Comparison of ENCODE assay signal across 2 cellular contexts in the genomic region with DNA sequence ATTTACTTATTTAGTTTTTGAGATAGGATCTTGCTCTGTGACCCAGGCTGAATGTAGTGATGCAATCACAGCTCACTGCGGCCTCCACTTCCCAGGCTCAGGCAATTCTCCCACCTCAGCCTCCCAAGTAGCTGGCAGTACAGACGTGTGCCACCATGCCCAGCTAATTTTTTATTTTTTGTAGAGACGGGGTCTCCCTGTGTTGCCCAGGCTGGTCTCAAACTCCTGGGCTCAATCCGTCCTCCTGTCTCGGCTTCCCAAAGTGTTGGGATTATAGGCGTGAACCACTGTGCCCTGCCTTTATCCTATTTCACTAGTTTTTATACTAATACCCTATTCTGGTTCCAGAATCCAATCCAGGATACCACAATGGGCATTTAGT.
TF ChIP-seq lines count a peak whose summit lies in the region.

No MANE protein-coding gene starts in this region.

TF ChIP-seq in SK-N-SH treated with all-trans-retinoic acid at 6 μM for 48 hours, 23 proteins besides CTCF, POLR2A, EP300 and RAD21:
- peak; percentile 56; the same call in 1 of the 2 replicates for TF ChIP-seq PATZ1 (CRISPR knock-in tag; IDR thresholded peaks at IDR 0.05; ENCODE audit: borderline replicate concordance)
- 0 out of 2 replicates have a peak, but pooled peaks have one; percentile 13 for TF ChIP-seq CSDC2 (CRISPR knock-in tag; IDR thresholded peaks at IDR 0.05)
- TF ChIP-seq GLIS3 (CRISPR knock-in tag; IDR thresholded peaks at IDR 0.05) = peak; percentile 89
- TF ChIP-seq ZFP30 (CRISPR knock-in tag; IDR thresholded peaks at IDR 0.05) = no peak
- TF ChIP-seq ZNF565 (CRISPR knock-in tag; conservative IDR thresholded peaks at IDR 0.05; ENCODE audit: low read depth) = no peak
- TF ChIP-seq TCF4 (CRISPR knock-in tag; IDR thresholded peaks at IDR 0.05; ENCODE audit: borderline replicate concordance) = no peak; the same call in 1 of the 2 replicates
- no peak for TF ChIP-seq ZNF70 (CRISPR knock-in tag; IDR thresholded peaks at IDR 0.05)
- TF ChIP-seq, protein P1, sequence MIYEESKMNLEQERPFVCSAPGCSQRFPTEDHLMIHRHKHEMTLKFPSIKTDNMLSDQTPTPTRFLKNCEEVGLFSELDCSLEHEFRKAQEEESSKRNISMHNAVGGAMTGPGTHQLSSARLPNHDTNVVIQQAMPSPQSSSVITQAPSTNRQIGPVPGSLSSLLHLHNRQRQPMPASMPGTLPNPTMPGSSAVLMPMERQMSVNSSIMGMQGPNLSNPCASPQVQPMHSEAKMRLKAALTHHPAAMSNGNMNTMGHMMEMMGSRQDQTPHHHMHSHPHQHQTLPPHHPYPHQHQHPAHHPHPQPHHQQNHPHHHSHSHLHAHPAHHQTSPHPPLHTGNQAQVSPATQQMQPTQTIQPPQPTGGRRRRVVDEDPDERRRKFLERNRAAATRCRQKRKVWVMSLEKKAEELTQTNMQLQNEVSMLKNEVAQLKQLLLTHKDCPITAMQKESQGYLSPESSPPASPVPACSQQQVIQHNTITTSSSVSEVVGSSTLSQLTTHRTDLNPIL (CRISPR knock-in tag; IDR thresholded peaks at IDR 0.05; ENCODE audit: low read depth) = no peak; the same call in 1 of the 2 replicates
- no peak for TF ChIP-seq ESRRG (CRISPR knock-in tag; IDR thresholded peaks at IDR 0.05)

TF ChIP-seq in HepG2, 621 proteins besides CTCF, POLR2A, EP300 and RAD21:
- TF ChIP-seq ZFP1 (CRISPR knock-in tag; IDR thresholded peaks at IDR 0.05) (no peak), RBFOX2 (IDR thresholded peaks at IDR 0.05; ENCODE audit: low read depth, low read length) (peak; percentile 41), AKAP8 (CRISPR knock-in tag; IDR thresholded peaks at IDR 0.05) (no peak), ZSCAN12 (CRISPR knock-in tag; IDR thresholded peaks at IDR 0.05) (no peak), SNAI1 (CRISPR knock-in tag; IDR thresholded peaks at IDR 0.05; ENCODE audit: borderline replicate concordance) (no peak), ZNF121 (CRISPR knock-in tag; IDR thresholded peaks at IDR 0.05) (peak; percentile 56; the same call in 1 of the 2 replicates), ATF7 (IDR thresholded peaks at IDR 0.05) (0 out of 2 replicates have a peak, but pooled peaks have one; percentile 8), ATF7 (CRISPR knock-in tag; IDR thresholded peaks at IDR 0.05) (no peak), CEBPB (IDR thresholded peaks at IDR 0.05; ENCODE audit: borderline replicate concordance, low read depth, low read length) (peak; percentile 9; the same call in 1 of the 2 replicates), POLR2AphosphoS5 (IDR thresholded peaks at IDR 0.05; ENCODE audit: low read depth, low read length) (peak; percentile 26; the same call in 1 of the 2 replicates), ZNF839 (CRISPR knock-in tag; IDR thresholded peaks at IDR 0.05; ENCODE audit: borderline replicate concordance) (no peak)
- TF ChIP-seq, protein P2, sequence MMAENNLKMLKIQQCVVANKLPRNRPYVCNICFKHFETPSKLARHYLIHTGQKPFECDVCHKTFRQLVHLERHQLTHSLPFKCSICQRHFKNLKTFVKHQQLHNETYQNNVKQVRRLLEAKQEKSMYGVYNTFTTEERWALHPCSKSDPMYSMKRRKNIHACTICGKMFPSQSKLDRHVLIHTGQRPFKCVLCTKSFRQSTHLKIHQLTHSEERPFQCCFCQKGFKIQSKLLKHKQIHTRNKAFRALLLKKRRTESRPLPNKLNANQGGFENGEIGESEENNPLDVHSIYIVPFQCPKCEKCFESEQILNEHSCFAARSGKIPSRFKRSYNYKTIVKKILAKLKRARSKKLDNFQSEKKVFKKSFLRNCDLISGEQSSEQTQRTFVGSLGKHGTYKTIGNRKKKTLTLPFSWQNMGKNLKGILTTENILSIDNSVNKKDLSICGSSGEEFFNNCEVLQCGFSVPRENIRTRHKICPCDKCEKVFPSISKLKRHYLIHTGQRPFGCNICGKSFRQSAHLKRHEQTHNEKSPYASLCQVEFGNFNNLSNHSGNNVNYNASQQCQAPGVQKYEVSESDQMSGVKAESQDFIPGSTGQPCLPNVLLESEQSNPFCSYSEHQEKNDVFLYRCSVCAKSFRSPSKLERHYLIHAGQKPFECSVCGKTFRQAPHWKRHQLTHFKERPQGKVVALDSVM (CRISPR knock-in tag; IDR thresholded peaks at IDR 0.05) = peak; percentile 87
- TF ChIP-seq, protein P3, sequence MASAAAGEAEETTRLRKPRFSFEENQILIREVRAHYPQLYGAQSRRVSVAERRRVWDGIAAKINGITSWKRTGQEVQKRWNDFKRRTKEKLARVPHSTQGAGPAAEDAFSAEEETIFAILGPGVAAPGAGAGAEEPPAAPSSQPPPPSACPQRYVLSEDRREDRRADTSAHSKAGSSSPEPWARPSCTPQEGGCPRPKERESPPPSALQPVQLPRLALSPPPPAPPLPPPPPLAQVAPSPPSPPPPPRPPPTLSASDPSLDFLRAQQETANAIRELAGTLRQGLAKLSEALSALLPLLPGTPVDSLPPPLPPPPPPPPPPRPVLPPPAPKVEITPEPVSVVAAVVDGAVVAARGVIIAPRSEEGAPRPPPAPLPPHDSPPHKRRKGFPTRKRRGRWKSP (CRISPR knock-in tag; IDR thresholded peaks at IDR 0.05) = no peak
TF ChIP-seq in HepG2: peak in this region for 6.
